Comparison of ENCODE assay signal across 15 cellular contexts in the genomic region with DNA sequence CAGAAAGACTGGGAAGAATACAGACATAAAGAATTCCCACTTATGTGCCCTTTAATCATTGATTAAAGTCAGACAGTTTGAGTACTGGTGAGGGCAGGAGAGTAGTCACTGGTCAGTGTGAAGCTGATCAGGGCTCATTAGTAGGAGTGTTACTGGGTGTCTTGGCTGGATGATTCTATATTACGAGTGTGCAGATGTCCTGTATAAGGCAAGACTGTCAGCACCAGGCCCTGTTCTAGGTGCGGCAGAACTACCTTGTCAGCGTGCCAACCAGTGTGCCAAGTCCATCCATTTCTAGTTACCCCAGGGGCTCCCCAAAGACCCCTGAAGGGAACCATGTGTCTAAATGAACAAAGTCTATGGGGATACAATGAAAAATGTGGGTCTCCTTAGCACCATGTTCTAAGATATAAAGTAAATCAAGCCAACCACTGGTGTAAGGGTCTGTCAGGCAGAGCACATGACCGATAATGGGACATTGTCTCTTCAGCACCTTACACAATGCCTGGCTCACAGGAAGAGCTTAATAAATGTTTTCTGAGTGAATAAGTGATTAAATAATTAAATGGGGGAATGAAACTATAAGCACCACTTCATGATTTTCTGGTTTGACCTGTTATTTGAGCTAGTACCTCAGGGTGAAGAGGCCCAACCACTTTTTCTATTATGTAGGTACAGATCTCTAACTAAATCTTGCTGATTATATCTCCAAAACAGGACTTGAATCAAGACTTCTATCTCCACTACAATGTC.
DNase-seq lines count a peak whose midpoint lies in the region; ATAC-seq and TF ChIP-seq lines count a peak whose summit lies in the region.
"Had no signal": no experiment of that assay in that cellular context is flagged by ENCODE, and none has a peak within 500 bp of the region (broad histone marks: within the 10 kb centered on the region; RNA-seq: fewer than 3 reads in every experiment).

No MANE protein-coding gene starts in this region.

- whole genome bisulfite sequencing in esophagus squamous epithelium, 2 donors = 79 to 86% methylated on average over 3 to 4 of the region's 4 CpGs

- H3K4me1 Mint-ChIP-seq in activated naive CD8-positive, alpha-beta T cell (ENCODE audit: low read depth) = peaks cover 5% of the 10 kb centered on the region
- H3K4me1 Mint-ChIP-seq in activated naive CD8-positive, alpha-beta T cell treated with anti-CD3 and anti-CD28 coated beads, Interleukin-2, amount 50 U/mL, for 24 hours = peaks cover 12% of the 10 kb centered on the region
- peaks cover 13% of the 10 kb centered on the region for H3K4me1 Mint-ChIP-seq in HFFc6 (ENCODE audit: low read depth)
- peaks cover 6% of the 10 kb centered on the region for H3K4me1 Mint-ChIP-seq in activated T-helper 1 cell treated with anti-CD3 and anti-CD28 coated beads, Interleukin-12 subunit alpha, Interleukin-12 subunit beta, Interleukin-2, Interleukin-4 antibody, amounts not matched to agents 30 ng/mL and 10 ng/mL and 1 ng/mL, durations not matched to agents 14 hours and 24 hours and 36 hours (ENCODE audit: low read depth)

- H3K36me3 Mint-ChIP-seq in activated naive CD8-positive, alpha-beta T cell = peaks cover 17% of the 10 kb centered on the region
- H3K36me3 Mint-ChIP-seq in activated naive CD8-positive, alpha-beta T cell treated with anti-CD3 and anti-CD28 coated beads, Interleukin-2, amount 50 U/mL, for 24 hours (ENCODE audit: low read depth) = peaks cover 16% of the 10 kb centered on the region
- H3K36me3 Mint-ChIP-seq in HFFc6 (ENCODE audit: low read depth) = peaks cover 8% of the 10 kb centered on the region
- peaks cover 9% of the 10 kb centered on the region for H3K36me3 Mint-ChIP-seq in activated T-helper 1 cell treated with anti-CD3 and anti-CD28 coated beads, Interleukin-12 subunit alpha, Interleukin-12 subunit beta, Interleukin-2, Interleukin-4 antibody, amounts not matched to agents 30 ng/mL and 10 ng/mL and 1 ng/mL, durations not matched to agents 14 hours and 24 hours and 36 hours (ENCODE audit: low read depth)

- intact Hi-C loops in esophagus squamous epithelium (cut with DNase I) = loop anchor here (10.0 kb wide), 1 partner anchor 48 kb away; no protein-coding TSS in a partner anchor
- intact Hi-C loops in activated T-helper 1 cell treated with anti-CD3 and anti-CD28 coated beads, Interleukin-12 subunit alpha, Interleukin-12 subunit beta, Interleukin-2, Interleukin-4 antibody, amounts not matched to agents 30 ng/mL and 10 ng/mL and 1 ng/mL, durations not matched to agents 14 hours and 24 hours and 36 hours (cut with micrococcal nuclease) = no loop called here

- H3K27me3 Mint-ChIP-seq in activated naive CD8-positive, alpha-beta T cell = no peaks in the 10 kb centered on the region
- H3K27me3 Mint-ChIP-seq in activated naive CD8-positive, alpha-beta T cell treated with anti-CD3 and anti-CD28 coated beads, Interleukin-2, amount 50 U/mL, for 24 hours = no peaks in the 10 kb centered on the region
- no peaks in the 10 kb centered on the region for H3K27me3 Mint-ChIP-seq in HFFc6 (ENCODE audit: insufficient read depth)
- H3K27me3 Mint-ChIP-seq in activated T-helper 1 cell treated with anti-CD3 and anti-CD28 coated beads, Interleukin-12 subunit alpha, Interleukin-12 subunit beta, Interleukin-2, Interleukin-4 antibody, amounts not matched to agents 30 ng/mL and 10 ng/mL and 1 ng/mL, durations not matched to agents 14 hours and 24 hours and 36 hours (ENCODE audit: insufficient read depth) = no peaks in the 10 kb centered on the region
- H3K27me3 Mint-ChIP-seq: activated naive CD4-positive, alpha-beta T cell treated with anti-CD3 and anti-CD28 coated beads, Interleukin-2, amount 10 ng/mL, durations not matched to agents 7 days and 5 days; effector memory CD8-positive, alpha-beta T cell; T-cell had no signal

- H3K36me3 ChIP-seq in esophagus squamous epithelium = no peaks in the 10 kb centered on the region
- H3K36me3 ChIP-seq in muscle layer of duodenum (ENCODE audit: control insufficient read depth in 1 of 2, insufficient read depth in 2 of 2, low read length in 2 of 2) = no peaks in the 10 kb centered on the region

- H3K9me3 Mint-ChIP-seq in activated naive CD8-positive, alpha-beta T cell (ENCODE audit: low read depth) = no peaks in the 10 kb centered on the region
- H3K9me3 Mint-ChIP-seq in activated naive CD8-positive, alpha-beta T cell treated with anti-CD3 and anti-CD28 coated beads, Interleukin-2, amount 50 U/mL, for 24 hours = no peaks in the 10 kb centered on the region
- H3K9me3 Mint-ChIP-seq in HFFc6 = no peaks in the 10 kb centered on the region
- H3K9me3 Mint-ChIP-seq in activated T-helper 1 cell treated with anti-CD3 and anti-CD28 coated beads, Interleukin-12 subunit alpha, Interleukin-12 subunit beta, Interleukin-2, Interleukin-4 antibody, amounts not matched to agents 30 ng/mL and 10 ng/mL and 1 ng/mL, durations not matched to agents 14 hours and 24 hours and 36 hours = no peaks in the 10 kb centered on the region
- H3K9me3 Mint-ChIP-seq: activated naive CD4-positive, alpha-beta T cell treated with anti-CD3 and anti-CD28 coated beads, Interleukin-2, amount 10 ng/mL, durations not matched to agents 7 days and 5 days; effector memory CD8-positive, alpha-beta T cell; T-cell had no signal

- no peak for TF ChIP-seq POLR2A in esophagus squamous epithelium (IDR thresholded peaks at IDR 0.05)

- TF ChIP-seq CTCF in esophagus squamous epithelium (IDR thresholded peaks at IDR 0.05) (no peak), HFFc6 (IDR thresholded peaks at IDR 0.05) (no peak)

- H3K9me3 ChIP-seq in esophagus squamous epithelium (no peaks in the 10 kb centered on the region), muscle layer of duodenum (ENCODE audit: control insufficient read depth in 1 of 2, low read length in 2 of 2) (no peaks in the 10 kb centered on the region)

- H3K4me3 ChIP-seq in esophagus squamous epithelium (no peak overlapping the region), muscle layer of duodenum (ENCODE audit: low read depth in 1 of 2, low read length in 2 of 2) (no peak overlapping the region)

- H3K27ac ChIP-seq in esophagus squamous epithelium (peak overlapping the region; percentile 52 to 78 (median 67)), muscle layer of duodenum (ENCODE audit: low read length) (peak overlapping the region; percentile 7)

- H3K27me3 ChIP-seq in esophagus squamous epithelium (no peaks in the 10 kb centered on the region), muscle layer of duodenum (ENCODE audit: low read depth, low read length) (no peaks in the 10 kb centered on the region)

- DNase-seq in activated naive CD8-positive, alpha-beta T cell treated with anti-CD3 and anti-CD28 coated beads, Interleukin-2, amount 50 U/mL, for 24 hours = no peak
- DNase-seq in esophagus squamous epithelium (lab: John Stamatoyannopoulos, UW) = no peak
- no peak for DNase-seq in HFFc6
- DNase-seq in activated T-helper 1 cell treated with anti-CD3 and anti-CD28 coated beads, Interleukin-12 subunit alpha, Interleukin-12 subunit beta, Interleukin-2, Interleukin-4 antibody, amounts not matched to agents 30 ng/mL and 10 ng/mL and 1 ng/mL, durations not matched to agents 14 hours and 24 hours and 36 hours (ENCODE audit: low spot score) = no peak
- DNase-seq in putamen (ENCODE audit: low spot score) = no peak
- DNase-seq: ACHN; activated CD4-positive, CD25-positive, alpha-beta regulatory T cell; activated naive CD4-positive, alpha-beta T cell treated with anti-CD3 and anti-CD28 coated beads, Interleukin-2, amount 10 ng/mL, durations not matched to agents 7 days and 5 days; effector memory CD8-positive, alpha-beta T cell; NCI-H1092 treated with DMSO at 0.1 percent for 48 hours; NCI-H446 treated with DMSO at 0.1 percent for 48 hours; T-cell had no signal

- H3K4me1 ChIP-seq in esophagus squamous epithelium = peaks cover 0 to 33% (median 12%) of the 10 kb centered on the region in 3 donors
- H3K4me1 ChIP-seq in muscle layer of duodenum (ENCODE audit: control insufficient read depth in 1 of 2, insufficient read depth in 2 of 2, low read length in 2 of 2) = no peaks in the 10 kb centered on the region

- no peak overlapping the region for H3K4me3 Mint-ChIP-seq in activated naive CD8-positive, alpha-beta T cell
- H3K4me3 Mint-ChIP-seq in activated naive CD8-positive, alpha-beta T cell treated with anti-CD3 and anti-CD28 coated beads, Interleukin-2, amount 50 U/mL, for 24 hours = no peak overlapping the region
- H3K4me3 Mint-ChIP-seq in HFFc6 = no peak overlapping the region
- no peak overlapping the region for H3K4me3 Mint-ChIP-seq in activated T-helper 1 cell treated with anti-CD3 and anti-CD28 coated beads, Interleukin-12 subunit alpha, Interleukin-12 subunit beta, Interleukin-2, Interleukin-4 antibody, amounts not matched to agents 30 ng/mL and 10 ng/mL and 1 ng/mL, durations not matched to agents 14 hours and 24 hours and 36 hours
- H3K4me3 Mint-ChIP-seq: activated naive CD4-positive, alpha-beta T cell treated with anti-CD3 and anti-CD28 coated beads, Interleukin-2, amount 10 ng/mL, durations not matched to agents 7 days and 5 days; effector memory CD8-positive, alpha-beta T cell; T-cell had no signal

- peak overlapping the region; percentile 41 for H3K27ac Mint-ChIP-seq in activated naive CD8-positive, alpha-beta T cell
- no peak overlapping the region for H3K27ac Mint-ChIP-seq in activated naive CD8-positive, alpha-beta T cell treated with anti-CD3 and anti-CD28 coated beads, Interleukin-2, amount 50 U/mL, for 24 hours
- H3K27ac Mint-ChIP-seq in HFFc6 = no peak overlapping the region
- no peak overlapping the region for H3K27ac Mint-ChIP-seq in activated T-helper 1 cell treated with anti-CD3 and anti-CD28 coated beads, Interleukin-12 subunit alpha, Interleukin-12 subunit beta, Interleukin-2, Interleukin-4 antibody, amounts not matched to agents 30 ng/mL and 10 ng/mL and 1 ng/mL, durations not matched to agents 14 hours and 24 hours and 36 hours
- H3K27ac Mint-ChIP-seq: activated naive CD4-positive, alpha-beta T cell treated with anti-CD3 and anti-CD28 coated beads, Interleukin-2, amount 10 ng/mL, durations not matched to agents 7 days and 5 days; effector memory CD8-positive, alpha-beta T cell had no signal

- no peak for ATAC-seq in activated naive CD8-positive, alpha-beta T cell treated with anti-CD3 and anti-CD28 coated beads, Interleukin-2, amount 50 U/mL, for 24 hours
- no peak for ATAC-seq in GM18502 (IDR thresholded peaks at IDR 0.05; ENCODE audit: poor library complexity, unreplicated experiment)
- ATAC-seq: effector memory CD8-positive, alpha-beta T cell; T-cell had no signal
